ENCODE assay signal across 8 cellular contexts in the genomic region with DNA sequence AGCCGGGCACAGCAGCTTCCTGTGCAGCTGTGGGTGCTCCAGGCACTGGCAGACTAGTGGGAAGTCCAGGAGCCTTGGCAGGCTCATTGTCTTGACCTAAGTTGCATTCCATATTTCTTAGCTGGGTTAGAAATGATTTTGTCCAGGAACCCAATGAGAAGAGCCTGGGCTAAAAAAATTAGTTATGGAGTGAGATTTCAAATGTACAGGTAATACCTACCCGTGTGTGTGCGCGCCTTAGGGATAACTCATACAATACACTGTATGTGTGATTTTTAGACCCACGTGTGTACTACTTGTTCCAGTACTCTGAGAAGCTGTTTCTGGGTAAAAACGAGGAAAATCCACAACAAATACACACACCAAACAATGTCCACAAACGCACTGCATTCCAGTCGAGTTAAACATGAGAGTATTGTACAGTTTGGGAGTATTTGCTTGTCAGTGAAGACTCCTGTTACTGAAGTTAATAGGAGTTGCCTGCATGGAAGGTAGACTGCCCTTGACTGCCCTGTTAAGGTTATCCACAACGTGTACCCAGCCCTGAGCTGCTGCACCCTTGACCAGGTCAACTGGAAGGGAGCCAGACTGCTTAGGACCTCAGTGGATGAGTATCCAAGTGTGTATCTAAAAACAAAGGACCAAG. TPM values are rescaled to one million over a fixed set of nuclear protein-coding genes. Genes with fewer than 3 reads are reported as not detected.
DNase-seq lines count a peak whose midpoint lies in the region; TF ChIP-seq lines count a peak whose summit lies in the region.

No MANE protein-coding gene starts in this region.

- H3K27me3 Mint-ChIP-seq in activated naive CD4-positive, alpha-beta T cell treated with anti-CD3 and anti-CD28 coated beads for 36 hours (ENCODE audit: low read depth), result no peaks in the 10 kb centered on the region
- H3K27me3 Mint-ChIP-seq in brain (peaks cover 6% of the 10 kb centered on the region), type B pancreatic cell (peaks cover 18% of the 10 kb centered on the region)

- H3K9me3 Mint-ChIP-seq in activated naive CD4-positive, alpha-beta T cell treated with anti-CD3 and anti-CD28 coated beads for 36 hours, result no peaks in the 10 kb centered on the region
- peaks cover 0 to 4% (median 0%) of the 10 kb centered on the region in 5 experiments for H3K9me3 Mint-ChIP-seq in brain
- H3K9me3 Mint-ChIP-seq in type B pancreatic cell, result no peaks in the 10 kb centered on the region

- intact Hi-C loops in activated naive CD4-positive, alpha-beta T cell treated with anti-CD3 and anti-CD28 coated beads for 36 hours (cut with micrococcal nuclease), result loop anchor here (1.0 to 2.0 kb wide), 3 partner anchors 26 to 67 kb away; no protein-coding TSS in a partner anchor

- TF ChIP-seq CTCF in brain (conservative IDR thresholded peaks at IDR 0.05), result no peak
- no peak for TF ChIP-seq CTCF in type B pancreatic cell (conservative IDR thresholded peaks at IDR 0.05)

- H3K36me3 Mint-ChIP-seq in activated naive CD4-positive, alpha-beta T cell treated with anti-CD3 and anti-CD28 coated beads for 36 hours (ENCODE audit: low read depth), result peaks cover 20% of the 10 kb centered on the region
- H3K36me3 Mint-ChIP-seq in brain (peaks cover 15% of the 10 kb centered on the region), type B pancreatic cell (peaks cover 3% of the 10 kb centered on the region)

- H3K4me3 Mint-ChIP-seq in activated naive CD4-positive, alpha-beta T cell treated with anti-CD3 and anti-CD28 coated beads for 36 hours, result peak overlapping the region; percentile 94
- H3K4me3 Mint-ChIP-seq in brain (peak overlapping the region; percentile 95 to 100 (median 98)), type B pancreatic cell (peak overlapping the region; percentile 99)

- CTCF ChIA-PET in activated naive CD4-positive, alpha-beta T cell treated with anti-CD3 and anti-CD28 coated beads for 36 hours (lab: Charles Lee), result interaction anchor here (0.5 to 3.6 kb wide), 11 partner anchors 10 to 76 kb away, joined by 3 to 57 read pairs (median 5); a partner anchor contains a TSS

- peaks cover 52% of the 10 kb centered on the region for H3K4me1 Mint-ChIP-seq in activated naive CD4-positive, alpha-beta T cell treated with anti-CD3 and anti-CD28 coated beads for 36 hours (ENCODE audit: low read depth)
- H3K4me1 Mint-ChIP-seq in brain, result peaks cover 33% of the 10 kb centered on the region
- H3K4me1 Mint-ChIP-seq in type B pancreatic cell (ENCODE audit: unreplicated experiment), result peaks cover 38% of the 10 kb centered on the region

- no peak for DNase-seq in activated naive CD4-positive, alpha-beta T cell treated with anti-CD3 and anti-CD28 coated beads for 36 hours
- DNase-seq in activated naive CD4-positive, alpha-beta T cell (lab: John Stamatoyannopoulos, UW), result no peak
- DNase-seq in lung microvascular endothelial cell (ENCODE audit: low read depth in 2 of 2) (peak; percentile 5 to 16), type B pancreatic cell (ENCODE audit: extremely low spot score, unreplicated experiment) (no peak), NCI-H82 (lab: John Stamatoyannopoulos, UW) (no peak), iPS-NIHi7 (ENCODE audit: extremely low spot score) (no peak), NCI-H345 treated with DMSO at 0.1 percent for 48 hours (lab: John Stamatoyannopoulos, UW; ENCODE audit: unreplicated experiment) (no peak)

- H3K27ac Mint-ChIP-seq in activated naive CD4-positive, alpha-beta T cell treated with anti-CD3 and anti-CD28 coated beads for 36 hours, result peak overlapping the region; percentile 86
- H3K27ac Mint-ChIP-seq in brain (peak overlapping the region; percentile 85 to 97 (median 95)), type B pancreatic cell (peak overlapping the region; percentile 88)

RNA-seq across cellular contexts. Expression of a gene that starts 1.4 kb away (rescaled TPM):
- 1 to 10 TPM; 6.8 to 9.2 TPM for total RNA-seq in activated naive CD4-positive, alpha-beta T cell treated with anti-CD3 and anti-CD28 coated beads for 36 hours
- polyA plus RNA-seq in brain (ENCODE audit: insufficient read depth, low read depth, low replicate concordance), result 63.5 TPM
- total RNA-seq in lung microvascular endothelial cell (7.8 and 12.3 TPM in 2 replicates), type B pancreatic cell (ENCODE audit: low replicate concordance) (17.6 and 21.2 TPM in 2 replicates)

RNA-seq across cellular contexts. Expression of a gene that starts 56.8 kb away (rescaled TPM):
- 1 to 10 TPM; 1.2 to 3.1 TPM for total RNA-seq in activated naive CD4-positive, alpha-beta T cell treated with anti-CD3 and anti-CD28 coated beads for 36 hours
- 36.0 TPM for polyA plus RNA-seq in brain (ENCODE audit: insufficient read depth, low read depth, low replicate concordance)
- total RNA-seq in lung microvascular endothelial cell, result 4.0 and 4.1 TPM in 2 replicates
- total RNA-seq in type B pancreatic cell (ENCODE audit: low replicate concordance), result 23.4 and 54.9 TPM in 2 replicates

Comparison
In these comparisons a context has a peak if more than half of its experiments do, and no peak if none do; other contexts are left out.
1. DNase-seq: peak in lung microvascular endothelial cell (2 of 2); none in activated naive CD4-positive, alpha-beta T cell treated with anti-CD3 and anti-CD28 coated beads for 36 hours (single experiment), activated naive CD4-positive, alpha-beta T cell (0 of 4), type B pancreatic cell (single experiment), NCI-H82 (single experiment), iPS-NIHi7 (single experiment) and NCI-H345 treated with DMSO at 0.1 percent for 48 hours (single experiment).
2. Peak in every context shown above with its lines, with median percentiles within 50 percentile points of each other: H3K27ac Mint-ChIP-seq and H3K4me3 Mint-ChIP-seq.